ENCODE assay signal across 22 cellular contexts in genomic region chrX:78357342-78358055, GRCh38. TPM values are rescaled to one million over a fixed set of nuclear protein-coding genes. Genes with fewer than 3 reads are reported as not detected.
"Had no signal": no experiment of that assay in that cellular context is flagged by ENCODE, and none has a peak within 500 bp of the region (broad histone marks: within the 10 kb centered on the region; RNA-seq: fewer than 3 reads in every experiment).

No MANE protein-coding gene starts in this region.

- ATAC-seq: effector memory CD8-positive, alpha-beta T cell; left colon; mucosa of descending colon; natural killer cell; sciatic nerve had no signal

- H3K36me3 Mint-ChIP-seq: activated naive CD8-positive, alpha-beta T cell; natural killer cell had no signal

- H3K4me1 Mint-ChIP-seq: activated CD4-positive, alpha-beta memory T cell treated with anti-CD3 and anti-CD28 coated beads, Interleukin-2, amount 10 ng/mL, durations not matched to agents 7 days and 5 days; immature natural killer cell; natural killer cell had no signal

- H3K9me3 Mint-ChIP-seq: effector memory CD8-positive, alpha-beta T cell had no signal

- H3K27me3 Mint-ChIP-seq: activated CD4-positive, alpha-beta memory T cell treated with anti-CD3 and anti-CD28 coated beads, Interleukin-2, amount 10 ng/mL, durations not matched to agents 7 days and 5 days; activated naive CD8-positive, alpha-beta T cell; dendritic cell treated with granulocyte-macrophage colony-stimulating factor and Interleukin-4, amounts not matched to agents 40 ng/mL and 50 ng/mL, for 4 days had no signal

- H3K4me3 ChIP-seq: mucosa of descending colon, upper lobe of left lung had no signal

- H3K36me3 ChIP-seq: brain microvascular endothelial cell, upper lobe of left lung had no signal

- H3K27me3 ChIP-seq: brain microvascular endothelial cell, upper lobe of left lung had no signal

- DNase-seq: activated CD4-positive, alpha-beta memory T cell treated with anti-CD3 and anti-CD28 coated beads, Interleukin-2, amount 10 ng/mL, durations not matched to agents 7 days and 5 days; activated CD4-positive, CD25-positive, alpha-beta regulatory T cell treated with anti-CD3 and anti-CD28 coated beads, Interleukin-2, amount 50 U/mL, for 72 hours; brain microvascular endothelial cell; cerebellar nuclear complex; effector memory CD8-positive, alpha-beta T cell; erythroblast; hypothalamus; immature natural killer cell; left colon; mucosa of descending colon; natural killer cell; nucleus accumbens; stimulated activated CD4-positive, alpha-beta T cell treated with anti-CD3 and anti-CD28 coated beads, Interleukin-2, amount 100 ng/mL, for 24 hours; stimulated activated naive CD4-positive, alpha-beta T cell; substantia nigra; SW 1271; T-helper 9 cell had no signal

- H3K27ac ChIP-seq: brain microvascular endothelial cell, upper lobe of left lung had no signal

- H3K9me3 ChIP-seq: mucosa of descending colon, upper lobe of left lung had no signal

- H3K4me3 Mint-ChIP-seq: activated CD4-positive, alpha-beta memory T cell treated with anti-CD3 and anti-CD28 coated beads, Interleukin-2, amount 10 ng/mL, durations not matched to agents 7 days and 5 days; activated naive CD8-positive, alpha-beta T cell; dendritic cell treated with granulocyte-macrophage colony-stimulating factor and Interleukin-4, amounts not matched to agents 40 ng/mL and 50 ng/mL, for 4 days; effector memory CD8-positive, alpha-beta T cell; immature natural killer cell; natural killer cell had no signal

- H3K27ac Mint-ChIP-seq: activated CD4-positive, alpha-beta memory T cell treated with anti-CD3 and anti-CD28 coated beads, Interleukin-2, amount 10 ng/mL, durations not matched to agents 7 days and 5 days; activated naive CD8-positive, alpha-beta T cell; dendritic cell treated with granulocyte-macrophage colony-stimulating factor and Interleukin-4, amounts not matched to agents 40 ng/mL and 50 ng/mL, for 4 days; effector memory CD8-positive, alpha-beta T cell; immature natural killer cell; natural killer cell had no signal

- H3K4me1 ChIP-seq: upper lobe of left lung had no signal

RNA-seq across cellular contexts. Expression of gene CYSLTR1, which starts 30.1 kb away (rescaled TPM):
- total RNA-seq: lung microvascular endothelial cell had no signal
